In genomic region chr4:120841580-120841979, GRCh38 we compare ENCODE assay signal across 25 cellular contexts.
DNase-seq lines count a peak whose midpoint lies in the region; ATAC-seq and TF ChIP-seq lines count a peak whose summit lies in the region.
"Had no signal": no experiment of that assay in that cellular context is flagged by ENCODE, and none has a peak within 500 bp of the region (broad histone marks: within the 10 kb centered on the region; RNA-seq: fewer than 3 reads in every experiment).

No MANE protein-coding gene starts in this region.

- H2AFZ ChIP-seq in hepatocyte, result no peak overlapping the region

- no peaks in the 10 kb centered on the region for H3K9me2 ChIP-seq in hepatocyte (replicated peaks; ENCODE audit: insufficient read depth)

- no peak for ATAC-seq in activated CD8-positive, alpha-beta T cell treated with anti-CD3 and anti-CD28 coated beads for 36 hours
- no peak for ATAC-seq in activated CD8-positive, alpha-beta T cell treated with anti-CD3 and anti-CD28 coated beads, Interleukin-2, amount 10 ng/mL, durations not matched to agents 7 days and 5 days
- ATAC-seq in body of pancreas (peak; percentile 15), HG03354 (IDR thresholded peaks at IDR 0.05; ENCODE audit: poor library complexity, severe bottlenecking, unreplicated experiment) (no peak)
- ATAC-seq: activated T-cell treated with anti-CD3 and anti-CD28 coated beads, Interleukin-2, amount 50 U/mL, for 4 hours; stimulated activated naive B cell treated with anti-CD40 and anti-IgM and Interleukin-4, amounts not matched to agents 10 μg/mL and 1 μg/mL and 100 μg/mL, for 72 hours; T-cell had no signal

- H3K9me3 ChIP-seq in body of pancreas, result no peaks in the 10 kb centered on the region
- H3K9me3 ChIP-seq in hepatocyte (ENCODE audit: low read depth), result no peaks in the 10 kb centered on the region
- H3K9me3 ChIP-seq: SJCRH30, upper lobe of right lung had no signal

- H4K20me1 ChIP-seq in hepatocyte (ENCODE audit: insufficient read depth, poor library complexity, severe bottlenecking), result no peaks in the 10 kb centered on the region

- H3K4me1 ChIP-seq in body of pancreas (peaks cover 9% of the 10 kb centered on the region), hepatocyte (ENCODE audit: insufficient read depth) (peaks cover 13% of the 10 kb centered on the region)
- H3K4me1 ChIP-seq: SJCRH30 had no signal

- intact Hi-C loops in activated CD8-positive, alpha-beta T cell treated with anti-CD3 and anti-CD28 coated beads for 36 hours (cut with micrococcal nuclease), result no loop called here
- intact Hi-C loops in body of pancreas (cut with DNase I), result no loop called here

- no peaks in the 10 kb centered on the region for H3K36me3 ChIP-seq in body of pancreas (replicated peaks in 1 of 2; ENCODE audit: insufficient read depth in 1 of 2, low read depth in 2 of 2)
- no peaks in the 10 kb centered on the region for H3K36me3 ChIP-seq in hepatocyte (replicated peaks; ENCODE audit: insufficient read depth, low read depth)
- H3K36me3 ChIP-seq: upper lobe of right lung, WERI-Rb-1 had no signal

- 56 to 58% methylated on average over 3 of the region's 3 CpGs for WGBS in body of pancreas, 2 donors
- WGBS in hepatocyte (ENCODE audit: low lambda C conversion rate, missing lambda C conversion rate), result 67% methylated on average over 3 of the region's 3 CpGs

- no peak for TF ChIP-seq CTCF in activated CD8-positive, alpha-beta T cell treated with anti-CD3 and anti-CD28 coated beads for 36 hours (IDR thresholded peaks at IDR 0.05)
- TF ChIP-seq CTCF in body of pancreas (IDR thresholded peaks at IDR 0.05) (no peak), hepatocyte (IDR thresholded peaks at IDR 0.05; ENCODE audit: poor library complexity) (no peak)

- H3K36me3 Mint-ChIP-seq in activated CD8-positive, alpha-beta T cell treated with anti-CD3 and anti-CD28 coated beads for 36 hours (ENCODE audit: low read depth), result no peaks in the 10 kb centered on the region
- H3K36me3 Mint-ChIP-seq in activated CD8-positive, alpha-beta T cell treated with anti-CD3 and anti-CD28 coated beads, Interleukin-2, amount 10 ng/mL, durations not matched to agents 7 days and 5 days (ENCODE audit: low read depth), result no peaks in the 10 kb centered on the region
- H3K36me3 Mint-ChIP-seq: CD4-positive, CD25-positive, alpha-beta regulatory T cell; stimulated activated naive B cell treated with anti-CD40 and anti-IgM and Interleukin-4, amounts not matched to agents 10 μg/mL and 1 μg/mL and 100 μg/mL, for 72 hours; T-cell had no signal

- CTCF ChIA-PET in activated CD8-positive, alpha-beta T cell treated with anti-CD3 and anti-CD28 coated beads for 36 hours (lab: Charles Lee), result no interaction called here
- CTCF ChIA-PET in activated CD8-positive, alpha-beta T cell treated with anti-CD3 and anti-CD28 coated beads, Interleukin-2, amount 10 ng/mL, durations not matched to agents 7 days and 5 days (lab: Charles Lee), result no interaction called here

- POLR2A ChIA-PET in activated CD8-positive, alpha-beta T cell treated with anti-CD3 and anti-CD28 coated beads for 36 hours (lab: Charles Lee), result no interaction called here
- POLR2A ChIA-PET in activated CD8-positive, alpha-beta T cell treated with anti-CD3 and anti-CD28 coated beads, Interleukin-2, amount 10 ng/mL, durations not matched to agents 7 days and 5 days (lab: Charles Lee), result no interaction called here

- H3K9me3 Mint-ChIP-seq in activated CD8-positive, alpha-beta T cell treated with anti-CD3 and anti-CD28 coated beads for 36 hours, result no peaks in the 10 kb centered on the region
- H3K9me3 Mint-ChIP-seq in activated CD8-positive, alpha-beta T cell treated with anti-CD3 and anti-CD28 coated beads, Interleukin-2, amount 10 ng/mL, durations not matched to agents 7 days and 5 days (ENCODE audit: insufficient read depth), result no peaks in the 10 kb centered on the region
- H3K9me3 Mint-ChIP-seq: activated T-cell treated with anti-CD3 and anti-CD28 coated beads, Interleukin-2, amount 50 U/mL, for 4 hours; brain; CD4-positive, CD25-positive, alpha-beta regulatory T cell; T-cell had no signal

- H3K4me1 Mint-ChIP-seq in activated CD8-positive, alpha-beta T cell treated with anti-CD3 and anti-CD28 coated beads for 36 hours (ENCODE audit: low read depth), result peaks cover 15% of the 10 kb centered on the region
- peaks cover 7% of the 10 kb centered on the region for H3K4me1 Mint-ChIP-seq in activated CD8-positive, alpha-beta T cell treated with anti-CD3 and anti-CD28 coated beads, Interleukin-2, amount 10 ng/mL, durations not matched to agents 7 days and 5 days (ENCODE audit: low read depth)
- H3K4me1 Mint-ChIP-seq: stimulated activated naive B cell treated with anti-CD40 and anti-IgM and Interleukin-4, amounts not matched to agents 10 μg/mL and 1 μg/mL and 100 μg/mL, for 72 hours had no signal

- H3K27ac ChIP-seq in body of pancreas (no peak overlapping the region), hepatocyte (peak overlapping the region; percentile 31)
- H3K27ac ChIP-seq: 22Rv1, epithelial cell of prostate, KMS-11, SJCRH30, upper lobe of right lung, WERI-Rb-1 had no signal

- peak overlapping the region; percentile 38 for H3K4me2 ChIP-seq in hepatocyte
- H3K4me2 ChIP-seq: KMS-11 had no signal

- no peak for TF ChIP-seq POLR2A in body of pancreas (IDR thresholded peaks at IDR 0.05)

- H3K27me3 ChIP-seq in body of pancreas (no peaks in the 10 kb centered on the region), hepatocyte (no peaks in the 10 kb centered on the region)
- H3K27me3 ChIP-seq: SJCRH30, upper lobe of right lung had no signal

- peak; percentile 28 for DNase-seq in activated CD8-positive, alpha-beta T cell treated with anti-CD3 and anti-CD28 coated beads for 36 hours
- DNase-seq in activated CD8-positive, alpha-beta T cell treated with anti-CD3 and anti-CD28 coated beads, Interleukin-2, amount 10 ng/mL, durations not matched to agents 7 days and 5 days, result no peak
- DNase-seq in body of pancreas (no peak), hepatocyte (ENCODE audit: low spot score) (no peak), superior temporal gyrus (ENCODE audit: extremely low spot score) (peak; percentile 48), HK-2 (ENCODE audit: unreplicated experiment) (no peak)
- no peak for DNase-seq in stimulated activated naive CD4-positive, alpha-beta T cell (lab: John Stamatoyannopoulos, UW)
- DNase-seq: activated CD4-positive, alpha-beta T cell treated with anti-CD3 and anti-CD28 coated beads for 48 hours; activated T-cell treated with anti-CD3 and anti-CD28 coated beads, Interleukin-2, amount 50 U/mL, for 4 hours; CD4-positive, CD25-positive, alpha-beta regulatory T cell; DND-41; MM.1S; NCI-H1105 treated with DMSO at 0.1 percent for 48 hours; NCI-H187 treated with DMSO at 0.1 percent for 48 hours; RPMI8226; SJCRH30; stimulated activated naive B cell treated with anti-CD40 and anti-IgM and Interleukin-4, amounts not matched to agents 10 μg/mL and 1 μg/mL and 100 μg/mL, for 72 hours; T-cell; upper lobe of right lung; WERI-Rb-1 had no signal

- H3K27ac Mint-ChIP-seq in activated CD8-positive, alpha-beta T cell treated with anti-CD3 and anti-CD28 coated beads for 36 hours, result no peak overlapping the region
- H3K27ac Mint-ChIP-seq in activated CD8-positive, alpha-beta T cell treated with anti-CD3 and anti-CD28 coated beads, Interleukin-2, amount 10 ng/mL, durations not matched to agents 7 days and 5 days, result no peak overlapping the region
- H3K27ac Mint-ChIP-seq: CD4-positive, CD25-positive, alpha-beta regulatory T cell; stimulated activated naive B cell treated with anti-CD40 and anti-IgM and Interleukin-4, amounts not matched to agents 10 μg/mL and 1 μg/mL and 100 μg/mL, for 72 hours; T-cell had no signal

- H3K27me3 Mint-ChIP-seq in activated CD8-positive, alpha-beta T cell treated with anti-CD3 and anti-CD28 coated beads for 36 hours, result no peaks in the 10 kb centered on the region
- no peaks in the 10 kb centered on the region for H3K27me3 Mint-ChIP-seq in activated CD8-positive, alpha-beta T cell treated with anti-CD3 and anti-CD28 coated beads, Interleukin-2, amount 10 ng/mL, durations not matched to agents 7 days and 5 days (ENCODE audit: low read depth)
- H3K27me3 Mint-ChIP-seq: brain; stimulated activated naive B cell treated with anti-CD40 and anti-IgM and Interleukin-4, amounts not matched to agents 10 μg/mL and 1 μg/mL and 100 μg/mL, for 72 hours had no signal

- no peak overlapping the region for H3K4me3 ChIP-seq in body of pancreas
- H3K4me3 ChIP-seq in hepatocyte, result no peak overlapping the region
- H3K4me3 ChIP-seq: SJCRH30, upper lobe of right lung had no signal

- no peaks in the 10 kb centered on the region for H3K79me2 ChIP-seq in hepatocyte

- H3K4me3 Mint-ChIP-seq in activated CD8-positive, alpha-beta T cell treated with anti-CD3 and anti-CD28 coated beads for 36 hours, result no peak overlapping the region
- no peak overlapping the region for H3K4me3 Mint-ChIP-seq in activated CD8-positive, alpha-beta T cell treated with anti-CD3 and anti-CD28 coated beads, Interleukin-2, amount 10 ng/mL, durations not matched to agents 7 days and 5 days
- H3K4me3 Mint-ChIP-seq: activated T-cell treated with anti-CD3 and anti-CD28 coated beads, Interleukin-2, amount 50 U/mL, for 4 hours; brain; CD4-positive, CD25-positive, alpha-beta regulatory T cell; stimulated activated naive B cell treated with anti-CD40 and anti-IgM and Interleukin-4, amounts not matched to agents 10 μg/mL and 1 μg/mL and 100 μg/mL, for 72 hours; T-cell had no signal

Comparison
In these comparisons a context has a peak if more than half of its experiments do, and no peak if none do; other contexts are left out.
1. DNase-seq: peak in activated CD8-positive, alpha-beta T cell treated with anti-CD3 and anti-CD28 coated beads for 36 hours (single experiment) and superior temporal gyrus (single experiment); none in activated CD8-positive, alpha-beta T cell treated with anti-CD3 and anti-CD28 coated beads, Interleukin-2, amount 10 ng/mL, durations not matched to agents 7 days and 5 days (single experiment), body of pancreas (0 of 4), hepatocyte (single experiment), HK-2 (single experiment) and stimulated activated naive CD4-positive, alpha-beta T cell (0 of 6).